Comparison of ENCODE assay signal across 2 cellular contexts in genomic region chr7:149720372-149721083, GRCh38.
A peak's percentile ranks its signal among the peaks of the same experiment; 100 is the strongest.
TF ChIP-seq lines count a peak whose summit lies in the region.

No MANE protein-coding gene starts in this region.

TF ChIP-seq in GM12878, 131 proteins besides CTCF, POLR2A, EP300 and RAD21 (continues in another document):
- no peak for TF ChIP-seq PKNOX1 (IDR thresholded peaks at IDR 0.05)
- no peak for TF ChIP-seq SUZ12 (IDR thresholded peaks at IDR 0.05; ENCODE audit: unreplicated experiment)
- no peak for TF ChIP-seq HCFC1 (IDR thresholded peaks at IDR 0.05; ENCODE audit: low read length)
- TF ChIP-seq RBBP5 (conservative IDR thresholded peaks at IDR 0.05): no peak
- peak; percentile 93 for TF ChIP-seq NR2F1 (conservative IDR thresholded peaks at IDR 0.05)
- no peak for TF ChIP-seq KDM1A (IDR thresholded peaks at IDR 0.05; ENCODE audit: borderline replicate concordance)
- TF ChIP-seq SMARCA5 (IDR thresholded peaks at IDR 0.05): 0 out of 2 replicates have a peak, but pooled peaks have one; percentile 79
- no peak; the same call in 1 of the 2 replicates for TF ChIP-seq RELB (IDR thresholded peaks at IDR 0.05; ENCODE audit: low read depth)
- TF ChIP-seq BHLHE40 (IDR thresholded peaks at IDR 0.05; ENCODE audit: borderline replicate concordance in 1 of 2, low read depth in 2 of 2, low read length in 1 of 2): peak; percentile 13 to 76; a peak in 3 of 4 replicates
- TF ChIP-seq SRF (IDR thresholded peaks at IDR 0.05; ENCODE audit: low read depth in 2 of 2, low read length in 2 of 2): no peak
- TF ChIP-seq ATF7 (IDR thresholded peaks at IDR 0.05; ENCODE audit: low read depth): peak; percentile 61; the same call in 1 of the 2 replicates
- peak; percentile 37; the same call in 1 of the 2 replicates for TF ChIP-seq NBN (IDR thresholded peaks at IDR 0.05)
- TF ChIP-seq ZSCAN29 (IDR thresholded peaks at IDR 0.05): no peak
- no peak for TF ChIP-seq BCL11A (IDR thresholded peaks at IDR 0.05; ENCODE audit: low read depth, low read length)
- TF ChIP-seq IKZF1 (conservative IDR thresholded peaks at IDR 0.05): peak; percentile 79
- TF ChIP-seq POLR2AphosphoS5 (IDR thresholded peaks at IDR 0.05; ENCODE audit: low read length): no peak
- peak; percentile 11; the same call in 1 of the 2 replicates for TF ChIP-seq HDGF (IDR thresholded peaks at IDR 0.05)
- no peak for TF ChIP-seq ZNF274 (IDR thresholded peaks at IDR 0.05; ENCODE audit: insufficient read depth, insufficient read length)
- no peak for TF ChIP-seq IRF4 (IDR thresholded peaks at IDR 0.05; ENCODE audit: low read depth, low read length)
- no peak for TF ChIP-seq ASH2L (IDR thresholded peaks at IDR 0.05; ENCODE audit: borderline replicate concordance, low read depth)
- TF ChIP-seq CBX5 (IDR thresholded peaks at IDR 0.05; ENCODE audit: low read depth): no peak
- TF ChIP-seq MLLT1 (IDR thresholded peaks at IDR 0.05): no peak
- peak; percentile 92 for TF ChIP-seq MEF2B (IDR thresholded peaks at IDR 0.05; ENCODE audit: partially characterized antibody, poor library complexity, severe bottlenecking)
- TF ChIP-seq IKZF2 (IDR thresholded peaks at IDR 0.05): peak; percentile 6 to 49; a peak in 2 of 4 replicates
- no peak for TF ChIP-seq MYB (IDR thresholded peaks at IDR 0.05; ENCODE audit: borderline replicate concordance, low read depth, low read length)
- TF ChIP-seq NKRF (conservative IDR thresholded peaks at IDR 0.05): 0 out of 2 replicates have a peak, but pooled peaks have one; percentile 22
- peak; percentile 20; the same call in 1 of the 2 replicates for TF ChIP-seq MXI1 (IDR thresholded peaks at IDR 0.05; ENCODE audit: low read depth, low read length)
- TF ChIP-seq RCOR1 (conservative IDR thresholded peaks at IDR 0.05; ENCODE audit: low read depth, low read length): 0 out of 2 replicates have a peak, but pooled peaks have one; percentile 67
- no peak for TF ChIP-seq SREBF1 (IDR thresholded peaks at IDR 0.05; ENCODE audit: low read length)
- TF ChIP-seq ESRRA (IDR thresholded peaks at IDR 0.05; ENCODE audit: low read length): no peak
- no peak for TF ChIP-seq EED (IDR thresholded peaks at IDR 0.05; ENCODE audit: low read depth)
- peak; percentile 69; the same call in 1 of the 2 replicates for TF ChIP-seq MTA2 (IDR thresholded peaks at IDR 0.05; ENCODE audit: low read depth)
- no peak for TF ChIP-seq TBL1XR1 (IDR thresholded peaks at IDR 0.05; ENCODE audit: low read depth, low read length)

TF ChIP-seq in HepG2, 621 proteins besides CTCF, POLR2A, EP300 and RAD21 (continues in another document):
- TF ChIP-seq THAP9 (CRISPR knock-in tag; IDR thresholded peaks at IDR 0.05; ENCODE audit: borderline replicate concordance): peak; percentile 27; the same call in 1 of the 2 replicates
- 0 out of 2 replicates have a peak, but pooled peaks have one; percentile 24 for TF ChIP-seq GMEB1 (CRISPR knock-in tag; IDR thresholded peaks at IDR 0.05; ENCODE audit: borderline replicate concordance)
- TF ChIP-seq PITX1 (CRISPR knock-in tag; IDR thresholded peaks at IDR 0.05): 0 out of 2 replicates have a peak, but pooled peaks have one; percentile 17
- TF ChIP-seq NAIF1 (CRISPR knock-in tag; IDR thresholded peaks at IDR 0.05; ENCODE audit: borderline replicate concordance): no peak
- peak; percentile 17; the same call in 1 of the 2 replicates for TF ChIP-seq THAP11 (CRISPR knock-in tag; IDR thresholded peaks at IDR 0.05)
- peak; percentile 50; the same call in 1 of the 2 replicates for TF ChIP-seq ZFP91 (CRISPR knock-in tag; IDR thresholded peaks at IDR 0.05; ENCODE audit: borderline replicate concordance)
- TF ChIP-seq NFE2L2 (IDR thresholded peaks at IDR 0.05; ENCODE audit: low read length): no peak
- peak; percentile 91 for TF ChIP-seq HNRNPL (IDR thresholded peaks at IDR 0.05; ENCODE audit: low read depth, low read length)
- peak; percentile 18; the same call in 1 of the 2 replicates for TF ChIP-seq ZFX (CRISPR knock-in tag; IDR thresholded peaks at IDR 0.05; ENCODE audit: low read depth)
- no peak for TF ChIP-seq FOSL2 (CRISPR knock-in tag; IDR thresholded peaks at IDR 0.05)
- TF ChIP-seq ZNF737 (CRISPR knock-in tag; IDR thresholded peaks at IDR 0.05; ENCODE audit: borderline replicate concordance): no peak
- no peak for TF ChIP-seq DRAP1 (CRISPR knock-in tag; IDR thresholded peaks at IDR 0.05)
- TF ChIP-seq ZSCAN5A (CRISPR knock-in tag; IDR thresholded peaks at IDR 0.05; ENCODE audit: borderline replicate concordance): no peak
- TF ChIP-seq HNRNPLL (IDR thresholded peaks at IDR 0.05; ENCODE audit: low read depth, low read length, poor library complexity, severe bottlenecking): no peak
- peak; percentile 33; the same call in 1 of the 2 replicates for TF ChIP-seq MYC (CRISPR knock-in tag; IDR thresholded peaks at IDR 0.05; ENCODE audit: borderline replicate concordance)
- no peak for TF ChIP-seq ZNF253 (CRISPR knock-in tag; IDR thresholded peaks at IDR 0.05; ENCODE audit: borderline replicate concordance)
- no peak for TF ChIP-seq TAF15 (IDR thresholded peaks at IDR 0.05; ENCODE audit: low read depth, low read length, poor library complexity, severe bottlenecking)
- peak; percentile 23; the same call in 1 of the 2 replicates for TF ChIP-seq RXRA (CRISPR knock-in tag; IDR thresholded peaks at IDR 0.05)
- TF ChIP-seq FOXK1 (CRISPR knock-in tag; IDR thresholded peaks at IDR 0.05; ENCODE audit: borderline replicate concordance, low read depth): no peak
- TF ChIP-seq ZNF800 (CRISPR knock-in tag; IDR thresholded peaks at IDR 0.05): no peak
- TF ChIP-seq HNF1B (CRISPR knock-in tag; IDR thresholded peaks at IDR 0.05): peak; percentile 84
- TF ChIP-seq CREB1 (IDR thresholded peaks at IDR 0.05): no peak
- no peak for TF ChIP-seq CREB1 (CRISPR knock-in tag; IDR thresholded peaks at IDR 0.05)
- no peak for TF ChIP-seq AGO2 (optimal IDR thresholded peaks at IDR 0.05; ENCODE audit: low read depth, low read length)
- no peak for TF ChIP-seq TEAD2 (CRISPR knock-in tag; IDR thresholded peaks at IDR 0.05)
- TF ChIP-seq SPEN (CRISPR knock-in tag; IDR thresholded peaks at IDR 0.05; ENCODE audit: low read depth): no peak
- no peak for TF ChIP-seq SP2 (CRISPR knock-in tag; IDR thresholded peaks at IDR 0.05)
- no peak for TF ChIP-seq REST (IDR thresholded peaks at IDR 0.05; ENCODE audit: borderline replicate concordance in 1 of 2, low read depth in 1 of 2, low read length in 2 of 2)
- TF ChIP-seq ATRX (CRISPR knock-in tag; IDR thresholded peaks at IDR 0.05; ENCODE audit: borderline replicate concordance): no peak
